ENCODE assay signal across 34 cellular contexts in the genomic region with DNA sequence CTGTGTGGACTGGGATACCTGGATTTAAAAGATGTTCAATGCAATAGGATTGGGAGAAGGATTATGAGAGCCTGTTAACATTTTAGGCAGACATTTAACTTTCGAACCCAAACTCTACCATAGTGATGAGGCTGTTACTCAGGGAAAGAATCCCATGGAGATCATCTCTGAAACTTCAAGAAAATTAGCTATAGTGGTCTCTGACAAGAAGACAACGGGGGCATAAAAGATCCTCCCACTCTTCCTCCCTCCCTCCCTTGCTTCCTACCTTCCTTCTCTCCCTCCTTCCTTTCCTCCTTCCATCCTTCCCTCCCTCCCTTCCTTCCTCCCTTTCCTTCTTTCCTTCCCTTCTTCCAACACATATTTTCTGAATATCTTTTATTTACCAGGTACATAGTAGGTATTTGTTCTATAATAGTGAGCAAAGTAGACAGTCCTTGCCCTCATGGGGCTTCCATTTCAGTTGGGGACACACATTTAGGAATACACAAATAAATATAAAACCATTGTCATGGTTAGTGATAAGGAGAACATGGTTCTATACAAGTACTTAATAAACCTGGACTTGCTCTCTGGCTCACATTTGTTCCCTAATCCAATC.
"Had no signal": no experiment of that assay in that cellular context is flagged by ENCODE, and none has a peak within 500 bp of the region (broad histone marks: within the 10 kb centered on the region; RNA-seq: fewer than 3 reads in every experiment).

No MANE protein-coding gene starts in this region.

- FAIRE-seq: astrocyte, bronchial epithelial cell had no signal

- H3K27ac ChIP-seq: adrenal gland, ascending aorta, body of pancreas, brain microvascular endothelial cell, breast epithelium, cardiac muscle cell had no signal

- H3K27me3 ChIP-seq: adrenal gland, ascending aorta, body of pancreas, brain microvascular endothelial cell, breast epithelium had no signal

- H3K9me3 ChIP-seq: adrenal gland, ascending aorta, body of pancreas, breast epithelium had no signal

- DNase-seq: activated effector memory CD4-positive, alpha-beta T cell treated with anti-CD3 and anti-CD28 coated beads, Interleukin-2, amount 50 U/mL, for 16 hours; activated effector memory CD4-positive, alpha-beta T cell treated with Interleukin-2 at 50 U/mL for 16 hours; activated gamma-delta T cell; activated gamma-delta T cell treated with Interleukin-2 at 50 U/mL for 16 hours; activated naive CD4-positive, alpha-beta T cell; activated naive CD4-positive, alpha-beta T cell treated with anti-CD3 and anti-CD28 coated beads for 36 hours; activated naive CD4-positive, alpha-beta T cell treated with anti-CD3 and anti-CD28 coated beads, Interleukin-2, amount 10 ng/mL, durations not matched to agents 7 days and 5 days; activated naive CD4-positive, alpha-beta T cell treated with anti-CD3 and anti-CD28 coated beads, Interleukin-2, amount 50 U/mL, for 16 hours; activated naive CD4-positive, alpha-beta T cell treated with Interleukin-2 at 50 U/mL for 16 hours; activated naive CD8-positive, alpha-beta T cell treated with anti-CD3 and anti-CD28 coated beads for 36 hours; activated naive CD8-positive, alpha-beta T cell treated with anti-CD3 and anti-CD28 coated beads, Interleukin-2, amount 10 ng/mL, durations not matched to agents 7 days and 5 days; activated naive CD8-positive, alpha-beta T cell treated with anti-CD3 and anti-CD28 coated beads, Interleukin-2, amount 50 U/mL, for 24 hours; activated T-cell treated with anti-CD3 and anti-CD28 coated beads, Interleukin-2, amount 50 U/mL, for 1 hour; activated T-cell treated with anti-CD3 and anti-CD28 coated beads, Interleukin-2, amount 50 U/mL, for 24 hours; activated T-cell treated with anti-CD3 and anti-CD28 coated beads, Interleukin-2, amount 50 U/mL, for 4 hours; activated T-cell treated with anti-CD3 and anti-CD28 coated beads, Interleukin-2, amount 50 U/mL, for 48 hours; activated T-cell treated with anti-CD3 and anti-CD28 coated beads, Interleukin-2, amount 50 U/mL, for 72 hours; adrenal gland; amniotic stem cell; amygdala; anterior cingulate cortex; aorta; body of pancreas; brain microvascular endothelial cell; caudate nucleus; central memory CD4-positive, alpha-beta T cell; cerebellar nuclear complex had no signal

- ATAC-seq: activated naive CD4-positive, alpha-beta T cell treated with anti-CD3 and anti-CD28 coated beads, Interleukin-2, amount 50 U/mL, for 72 hours; activated naive CD8-positive, alpha-beta T cell treated with anti-CD3 and anti-CD28 coated beads, Interleukin-2, amount 50 U/mL, for 24 hours; activated T-cell treated with anti-CD3 and anti-CD28 coated beads, Interleukin-2, amount 50 U/mL, for 4 hours; activated T-cell treated with anti-CD3 and anti-CD28 coated beads, Interleukin-2, amount 50 U/mL, for 72 hours; activated T-helper 17 cell treated with anti-CD3 and anti-CD28 coated beads, Interleukin-2, amount 50 U/mL, for 72 hours; body of pancreas had no signal

- H3K4me3 ChIP-seq: adrenal gland, ascending aorta, body of pancreas, breast epithelium, cardiac muscle cell had no signal

- H3K4me1 ChIP-seq: adrenal gland, ascending aorta, body of pancreas, breast epithelium had no signal

- H3K36me3 ChIP-seq: adrenal gland, ascending aorta, brain microvascular endothelial cell, breast epithelium, cardiac muscle cell had no signal
